1 cellular context compared by ENCODE assay signal in the genomic region with DNA sequence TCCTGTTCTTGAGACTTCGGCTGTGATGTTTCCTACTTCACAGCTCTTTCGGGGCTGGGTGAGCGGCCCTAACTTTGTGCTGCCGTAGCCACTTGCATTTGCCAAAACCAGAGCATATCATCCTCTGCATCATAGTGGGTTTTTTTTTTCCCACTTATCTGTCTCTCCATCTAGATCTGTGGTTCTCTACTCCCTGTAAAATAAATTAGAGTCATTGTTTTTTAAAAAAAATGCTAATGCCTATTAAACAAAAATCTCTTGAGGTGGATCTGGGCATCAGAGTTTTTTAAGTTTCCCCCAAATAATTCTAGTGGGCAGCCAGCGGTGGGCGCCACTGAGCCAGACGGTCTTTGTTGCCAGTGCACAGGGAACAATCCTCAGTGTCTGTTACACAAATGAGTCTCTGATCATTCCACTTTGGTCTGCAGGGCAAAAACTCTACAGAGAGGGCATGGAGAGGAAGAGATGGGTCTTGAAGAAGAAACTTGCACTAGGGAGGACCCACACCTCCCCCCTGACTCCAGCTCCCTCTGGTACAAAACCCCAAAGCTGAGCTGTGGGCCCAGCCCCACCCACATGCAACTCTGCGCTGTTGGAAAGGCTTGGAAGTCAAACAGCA.
TF ChIP-seq lines count a peak whose summit lies in the region.

No MANE protein-coding gene starts in this region.

TF ChIP-seq in HCT116, 20 proteins besides CTCF, POLR2A, EP300 and RAD21 (continued from another document):
- TF ChIP-seq, protein P1, sequence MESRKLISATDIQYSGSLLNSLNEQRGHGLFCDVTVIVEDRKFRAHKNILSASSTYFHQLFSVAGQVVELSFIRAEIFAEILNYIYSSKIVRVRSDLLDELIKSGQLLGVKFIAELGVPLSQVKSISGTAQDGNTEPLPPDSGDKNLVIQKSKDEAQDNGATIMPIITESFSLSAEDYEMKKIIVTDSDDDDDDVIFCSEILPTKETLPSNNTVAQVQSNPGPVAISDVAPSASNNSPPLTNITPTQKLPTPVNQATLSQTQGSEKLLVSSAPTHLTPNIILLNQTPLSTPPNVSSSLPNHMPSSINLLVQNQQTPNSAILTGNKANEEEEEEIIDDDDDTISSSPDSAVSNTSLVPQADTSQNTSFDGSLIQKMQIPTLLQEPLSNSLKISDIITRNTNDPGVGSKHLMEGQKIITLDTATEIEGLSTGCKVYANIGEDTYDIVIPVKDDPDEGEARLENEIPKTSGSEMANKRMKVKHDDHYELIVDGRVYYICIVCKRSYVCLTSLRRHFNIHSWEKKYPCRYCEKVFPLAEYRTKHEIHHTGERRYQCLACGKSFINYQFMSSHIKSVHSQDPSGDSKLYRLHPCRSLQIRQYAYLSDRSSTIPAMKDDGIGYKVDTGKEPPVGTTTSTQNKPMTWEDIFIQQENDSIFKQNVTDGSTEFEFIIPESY (IDR thresholded peaks at IDR 0.05; ENCODE audit: extremely low read depth, insufficient replicate concordance, low read length) = no peak
